1 cellular context compared by ENCODE assay signal in genomic region chr3:98972155-98972554, GRCh38.
A peak's percentile ranks its signal among the peaks of the same experiment; 100 is the strongest.
TF ChIP-seq lines count a peak whose summit lies in the region.

No MANE protein-coding gene starts in this region.

TF ChIP-seq in SK-N-SH, 30 proteins besides CTCF, POLR2A, EP300 and RAD21 (continued from another document):
- TF ChIP-seq, protein P1, sequence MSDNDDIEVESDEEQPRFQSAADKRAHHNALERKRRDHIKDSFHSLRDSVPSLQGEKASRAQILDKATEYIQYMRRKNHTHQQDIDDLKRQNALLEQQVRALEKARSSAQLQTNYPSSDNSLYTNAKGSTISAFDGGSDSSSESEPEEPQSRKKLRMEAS (IDR thresholded peaks at IDR 0.05; ENCODE audit: low read depth): peak; percentile 76
- TF ChIP-seq FOSL2 (IDR thresholded peaks at IDR 0.05; ENCODE audit: borderline replicate concordance, low read depth): peak; percentile 80
- TF ChIP-seq, protein P2, sequence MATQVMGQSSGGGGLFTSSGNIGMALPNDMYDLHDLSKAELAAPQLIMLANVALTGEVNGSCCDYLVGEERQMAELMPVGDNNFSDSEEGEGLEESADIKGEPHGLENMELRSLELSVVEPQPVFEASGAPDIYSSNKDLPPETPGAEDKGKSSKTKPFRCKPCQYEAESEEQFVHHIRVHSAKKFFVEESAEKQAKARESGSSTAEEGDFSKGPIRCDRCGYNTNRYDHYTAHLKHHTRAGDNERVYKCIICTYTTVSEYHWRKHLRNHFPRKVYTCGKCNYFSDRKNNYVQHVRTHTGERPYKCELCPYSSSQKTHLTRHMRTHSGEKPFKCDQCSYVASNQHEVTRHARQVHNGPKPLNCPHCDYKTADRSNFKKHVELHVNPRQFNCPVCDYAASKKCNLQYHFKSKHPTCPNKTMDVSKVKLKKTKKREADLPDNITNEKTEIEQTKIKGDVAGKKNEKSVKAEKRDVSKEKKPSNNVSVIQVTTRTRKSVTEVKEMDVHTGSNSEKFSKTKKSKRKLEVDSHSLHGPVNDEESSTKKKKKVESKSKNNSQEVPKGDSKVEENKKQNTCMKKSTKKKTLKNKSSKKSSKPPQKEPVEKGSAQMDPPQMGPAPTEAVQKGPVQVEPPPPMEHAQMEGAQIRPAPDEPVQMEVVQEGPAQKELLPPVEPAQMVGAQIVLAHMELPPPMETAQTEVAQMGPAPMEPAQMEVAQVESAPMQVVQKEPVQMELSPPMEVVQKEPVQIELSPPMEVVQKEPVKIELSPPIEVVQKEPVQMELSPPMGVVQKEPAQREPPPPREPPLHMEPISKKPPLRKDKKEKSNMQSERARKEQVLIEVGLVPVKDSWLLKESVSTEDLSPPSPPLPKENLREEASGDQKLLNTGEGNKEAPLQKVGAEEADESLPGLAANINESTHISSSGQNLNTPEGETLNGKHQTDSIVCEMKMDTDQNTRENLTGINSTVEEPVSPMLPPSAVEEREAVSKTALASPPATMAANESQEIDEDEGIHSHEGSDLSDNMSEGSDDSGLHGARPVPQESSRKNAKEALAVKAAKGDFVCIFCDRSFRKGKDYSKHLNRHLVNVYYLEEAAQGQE (IDR thresholded peaks at IDR 0.05; ENCODE audit: low read depth, low read length): 0 out of 2 replicates have a peak, but pooled peaks have one; percentile 31
- peak; percentile 67; the same call in 1 of the 2 replicates for TF ChIP-seq FOXM1 (IDR thresholded peaks at IDR 0.05; ENCODE audit: low read depth)
- TF ChIP-seq NRF1 (IDR thresholded peaks at IDR 0.05; ENCODE audit: low read depth, low read length): no peak
- TF ChIP-seq SMC3 (IDR thresholded peaks at IDR 0.05; ENCODE audit: low read depth, low read length): no peak
- TF ChIP-seq TCF12 (IDR thresholded peaks at IDR 0.05): peak; percentile 85
TF ChIP-seq in SK-N-SH: peak in this region for 14.
